ENCODE assay signal across 1 cellular context in genomic region chr2:127859712-127860085, GRCh38.
TF ChIP-seq lines count a peak whose summit lies in the region.

No MANE protein-coding gene starts in this region.

TF ChIP-seq in HepG2, 621 proteins besides CTCF, POLR2A, EP300 and RAD21 (continues in another document):
- no peak for TF ChIP-seq ZSCAN20 (CRISPR knock-in tag; IDR thresholded peaks at IDR 0.05; ENCODE audit: borderline replicate concordance)
- TF ChIP-seq HNF1B (CRISPR knock-in tag; IDR thresholded peaks at IDR 0.05), result 0 out of 2 replicates have a peak, but pooled peaks have one; percentile 41
- 0 out of 2 replicates have a peak, but pooled peaks have one; percentile 45 for TF ChIP-seq ZNF569 (CRISPR knock-in tag; IDR thresholded peaks at IDR 0.05; ENCODE audit: borderline replicate concordance)
- TF ChIP-seq MNT (IDR thresholded peaks at IDR 0.05), result 0 out of 2 replicates have a peak, but pooled peaks have one; percentile 4
- TF ChIP-seq ZNF318 (CRISPR knock-in tag; IDR thresholded peaks at IDR 0.05), result 0 out of 2 replicates have a peak, but pooled peaks have one; percentile 6
- 0 out of 2 replicates have a peak, but pooled peaks have one; percentile 24 for TF ChIP-seq KDM5B (CRISPR knock-in tag; IDR thresholded peaks at IDR 0.05; ENCODE audit: borderline replicate concordance)
- no peak for TF ChIP-seq ZKSCAN5 (CRISPR knock-in tag; IDR thresholded peaks at IDR 0.05)
- 0 out of 2 replicates have a peak, but pooled peaks have one; percentile 39 for TF ChIP-seq DRAP1 (CRISPR knock-in tag; IDR thresholded peaks at IDR 0.05)
- TF ChIP-seq HCFC1 (IDR thresholded peaks at IDR 0.05; ENCODE audit: low read depth, low read length), result no peak
- TF ChIP-seq ZNF614 (CRISPR knock-in tag; IDR thresholded peaks at IDR 0.05; ENCODE audit: borderline replicate concordance), result 0 out of 2 replicates have a peak, but pooled peaks have one; percentile 33
- no peak for TF ChIP-seq ZNF124 (CRISPR knock-in tag; IDR thresholded peaks at IDR 0.05)
- TF ChIP-seq, protein P1, sequence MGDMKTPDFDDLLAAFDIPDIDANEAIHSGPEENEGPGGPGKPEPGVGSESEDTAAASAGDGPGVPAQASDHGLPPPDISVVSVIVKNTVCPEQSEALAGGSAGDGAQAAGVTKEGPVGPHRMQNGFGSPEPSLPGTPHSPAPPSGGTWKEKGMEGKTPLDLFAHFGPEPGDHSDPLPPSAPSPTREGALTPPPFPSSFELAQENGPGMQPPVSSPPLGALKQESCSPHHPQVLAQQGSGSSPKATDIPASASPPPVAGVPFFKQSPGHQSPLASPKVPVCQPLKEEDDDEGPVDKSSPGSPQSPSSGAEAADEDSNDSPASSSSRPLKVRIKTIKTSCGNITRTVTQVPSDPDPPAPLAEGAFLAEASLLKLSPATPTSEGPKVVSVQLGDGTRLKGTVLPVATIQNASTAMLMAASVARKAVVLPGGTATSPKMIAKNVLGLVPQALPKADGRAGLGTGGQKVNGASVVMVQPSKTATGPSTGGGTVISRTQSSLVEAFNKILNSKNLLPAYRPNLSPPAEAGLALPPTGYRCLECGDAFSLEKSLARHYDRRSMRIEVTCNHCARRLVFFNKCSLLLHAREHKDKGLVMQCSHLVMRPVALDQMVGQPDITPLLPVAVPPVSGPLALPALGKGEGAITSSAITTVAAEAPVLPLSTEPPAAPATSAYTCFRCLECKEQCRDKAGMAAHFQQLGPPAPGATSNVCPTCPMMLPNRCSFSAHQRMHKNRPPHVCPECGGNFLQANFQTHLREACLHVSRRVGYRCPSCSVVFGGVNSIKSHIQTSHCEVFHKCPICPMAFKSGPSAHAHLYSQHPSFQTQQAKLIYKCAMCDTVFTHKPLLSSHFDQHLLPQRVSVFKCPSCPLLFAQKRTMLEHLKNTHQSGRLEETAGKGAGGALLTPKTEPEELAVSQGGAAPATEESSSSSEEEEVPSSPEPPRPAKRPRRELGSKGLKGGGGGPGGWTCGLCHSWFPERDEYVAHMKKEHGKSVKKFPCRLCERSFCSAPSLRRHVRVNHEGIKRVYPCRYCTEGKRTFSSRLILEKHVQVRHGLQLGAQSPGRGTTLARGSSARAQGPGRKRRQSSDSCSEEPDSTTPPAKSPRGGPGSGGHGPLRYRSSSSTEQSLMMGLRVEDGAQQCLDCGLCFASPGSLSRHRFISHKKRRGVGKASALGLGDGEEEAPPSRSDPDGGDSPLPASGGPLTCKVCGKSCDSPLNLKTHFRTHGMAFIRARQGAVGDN (CRISPR knock-in tag; IDR thresholded peaks at IDR 0.05), result peak; percentile 53
- TF ChIP-seq ZNF337 (CRISPR knock-in tag; IDR thresholded peaks at IDR 0.05; ENCODE audit: borderline replicate concordance, low read depth), result no peak
- TF ChIP-seq SALL1 (CRISPR knock-in tag; IDR thresholded peaks at IDR 0.05), result 0 out of 2 replicates have a peak, but pooled peaks have one; percentile 24
- TF ChIP-seq SIN3A (IDR thresholded peaks at IDR 0.05; ENCODE audit: borderline replicate concordance, low read depth, low read length), result peak; percentile 16; the same call in 1 of the 2 replicates
- 0 out of 3 replicates have a peak, but pooled peaks have one; percentile 45 for TF ChIP-seq MXI1 (IDR thresholded peaks at IDR 0.05; ENCODE audit: borderline replicate concordance, low read depth, low read length)
- peak; percentile 86 for TF ChIP-seq BHLHE40 (IDR thresholded peaks at IDR 0.05; ENCODE audit: low read length)
- peak; percentile 72; the same call in 1 of the 2 replicates for TF ChIP-seq KDM2A (CRISPR knock-in tag; IDR thresholded peaks at IDR 0.05; ENCODE audit: borderline replicate concordance, low read depth)
- TF ChIP-seq ETV5 (CRISPR knock-in tag; IDR thresholded peaks at IDR 0.05; ENCODE audit: borderline replicate concordance), result peak; percentile 29; the same call in 1 of the 2 replicates
- TF ChIP-seq MAX (IDR thresholded peaks at IDR 0.05), result peak; percentile 56; the same call in 1 of the 2 replicates
- peak; percentile 48; the same call in 1 of the 2 replicates for TF ChIP-seq MYC (CRISPR knock-in tag; IDR thresholded peaks at IDR 0.05; ENCODE audit: borderline replicate concordance)
- TF ChIP-seq SAP130 (CRISPR knock-in tag; IDR thresholded peaks at IDR 0.05; ENCODE audit: low read depth), result peak; percentile 64
- TF ChIP-seq RXRA (CRISPR knock-in tag; IDR thresholded peaks at IDR 0.05), result peak; percentile 40; the same call in 1 of the 2 replicates
- TF ChIP-seq PBX2 (CRISPR knock-in tag; IDR thresholded peaks at IDR 0.05), result peak; percentile 64
- TF ChIP-seq ZNF160 (CRISPR knock-in tag; IDR thresholded peaks at IDR 0.05), result 0 out of 2 replicates have a peak, but pooled peaks have one; percentile 22
- no peak for TF ChIP-seq ZBTB20 (CRISPR knock-in tag; IDR thresholded peaks at IDR 0.05; ENCODE audit: borderline replicate concordance, low read depth)
- TF ChIP-seq FOXP1 (IDR thresholded peaks at IDR 0.05), result no peak
- no peak for TF ChIP-seq FOXP1 (CRISPR knock-in tag; IDR thresholded peaks at IDR 0.05)
- TF ChIP-seq, protein P2, sequence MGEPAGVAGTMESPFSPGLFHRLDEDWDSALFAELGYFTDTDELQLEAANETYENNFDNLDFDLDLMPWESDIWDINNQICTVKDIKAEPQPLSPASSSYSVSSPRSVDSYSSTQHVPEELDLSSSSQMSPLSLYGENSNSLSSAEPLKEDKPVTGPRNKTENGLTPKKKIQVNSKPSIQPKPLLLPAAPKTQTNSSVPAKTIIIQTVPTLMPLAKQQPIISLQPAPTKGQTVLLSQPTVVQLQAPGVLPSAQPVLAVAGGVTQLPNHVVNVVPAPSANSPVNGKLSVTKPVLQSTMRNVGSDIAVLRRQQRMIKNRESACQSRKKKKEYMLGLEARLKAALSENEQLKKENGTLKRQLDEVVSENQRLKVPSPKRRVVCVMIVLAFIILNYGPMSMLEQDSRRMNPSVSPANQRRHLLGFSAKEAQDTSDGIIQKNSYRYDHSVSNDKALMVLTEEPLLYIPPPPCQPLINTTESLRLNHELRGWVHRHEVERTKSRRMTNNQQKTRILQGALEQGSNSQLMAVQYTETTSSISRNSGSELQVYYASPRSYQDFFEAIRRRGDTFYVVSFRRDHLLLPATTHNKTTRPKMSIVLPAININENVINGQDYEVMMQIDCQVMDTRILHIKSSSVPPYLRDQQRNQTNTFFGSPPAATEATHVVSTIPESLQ (CRISPR knock-in tag; conservative IDR thresholded peaks at IDR 0.05), result no peak
- 0 out of 2 replicates have a peak, but pooled peaks have one; percentile 11 for TF ChIP-seq SNAI1 (CRISPR knock-in tag; IDR thresholded peaks at IDR 0.05; ENCODE audit: borderline replicate concordance)
- no peak for TF ChIP-seq ZNF740 (CRISPR knock-in tag; IDR thresholded peaks at IDR 0.05)
- TF ChIP-seq PHF8 (CRISPR knock-in tag; IDR thresholded peaks at IDR 0.05), result peak; percentile 27; the same call in 1 of the 2 replicates
- no peak for TF ChIP-seq SP1 (IDR thresholded peaks at IDR 0.05)
- TF ChIP-seq SP1 (CRISPR knock-in tag; IDR thresholded peaks at IDR 0.05), result peak; percentile 66; the same call in 1 of the 2 replicates
